Comparison of ENCODE assay signal across 8 cellular contexts in the genomic region with DNA sequence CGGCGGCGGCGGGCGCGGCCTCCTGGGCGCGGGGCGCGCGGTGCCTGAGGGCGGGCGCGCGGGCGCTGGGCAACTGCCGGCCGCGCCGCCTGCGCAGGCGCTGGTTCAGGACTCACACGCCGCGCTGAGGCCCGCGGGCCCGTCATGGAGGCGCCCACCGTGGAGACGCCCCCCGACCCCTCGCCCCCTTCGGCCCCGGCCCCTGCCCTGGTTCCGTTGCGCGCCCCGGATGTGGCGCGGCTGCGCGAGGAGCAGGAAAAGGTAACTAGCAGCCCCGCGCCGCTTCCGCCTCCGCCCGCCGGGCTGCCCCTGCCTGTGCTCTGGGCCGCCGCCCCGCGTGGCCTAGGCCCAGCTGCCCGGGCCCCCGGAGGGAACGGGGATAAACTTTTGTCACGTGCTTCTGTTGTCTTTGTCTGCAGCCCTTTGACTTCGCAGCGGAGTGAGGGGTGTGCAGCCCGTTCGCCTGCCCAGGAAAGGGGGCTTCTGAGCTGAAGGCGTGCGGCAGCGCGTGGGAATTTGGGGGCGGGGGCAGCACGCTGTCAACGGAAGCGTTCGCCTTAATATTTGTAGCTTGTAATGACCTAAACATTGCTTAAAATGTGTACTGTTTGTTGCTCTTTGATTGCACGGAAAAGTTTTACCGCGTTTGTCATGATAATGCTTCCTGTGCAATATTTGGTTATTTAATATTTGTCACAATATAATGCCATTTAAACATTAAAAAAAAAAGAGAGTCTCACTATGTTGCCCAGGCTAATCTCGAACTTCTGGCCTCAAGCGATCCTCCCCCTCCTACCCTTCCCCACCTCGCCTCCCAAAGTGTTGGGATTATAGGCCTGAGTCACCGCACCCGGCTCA. TPM values are rescaled to one million over a fixed set of nuclear protein-coding genes. Genes with fewer than 3 reads are reported as not detected.
A peak's percentile ranks its signal among the peaks of the same experiment; 100 is the strongest.
DNase-seq lines count a peak whose midpoint lies in the region; ATAC-seq and TF ChIP-seq lines count a peak whose summit lies in the region.

No MANE protein-coding gene starts in this region.

- H3K9me3 Mint-ChIP-seq in natural killer cell, result no peaks in the 10 kb centered on the region

- H3K9me3 ChIP-seq in OCI-LY1 (ENCODE audit: low read length), result no peaks in the 10 kb centered on the region

- H3K79me2 ChIP-seq in OCI-LY1 (ENCODE audit: insufficient read depth, low read length), result peaks cover 49% of the 10 kb centered on the region

- H3K27ac ChIP-seq in OCI-LY1 (ENCODE audit: low read depth, low read length, poor library complexity, severe bottlenecking), result peak overlapping the region; percentile 52

- no peak for TF ChIP-seq CTCF in OCI-LY1 (IDR thresholded peaks at IDR 0.05; ENCODE audit: low read length)
- TF ChIP-seq CTCF in natural killer cell (IDR thresholded peaks at IDR 0.05), result no peak

- peak overlapping the region; percentile 90 for H3K4me2 ChIP-seq in OCI-LY1 (ENCODE audit: low read length)

- H3K27me3 Mint-ChIP-seq in natural killer cell (ENCODE audit: low read depth in 2 of 2), result no peaks in the 10 kb centered on the region

- intact Hi-C loops in natural killer cell (cut with micrococcal nuclease), result loop anchor here (1.0 to 2.0 kb wide), 2 partner anchors 97 to 132 kb away; a partner anchor contains a TSS

- peaks cover 38% of the 10 kb centered on the region for H3K4me1 ChIP-seq in OCI-LY1 (ENCODE audit: insufficient read depth, low read length, severe bottlenecking)

- no peak overlapping the region for H2AFZ ChIP-seq in OCI-LY1 (ENCODE audit: low read length)

- H3K9me2 ChIP-seq in OCI-LY1 (ENCODE audit: low read depth, low read length), result no peaks in the 10 kb centered on the region

- ATAC-seq in GM19351 (IDR thresholded peaks at IDR 0.05; ENCODE audit: unreplicated experiment), result peak; percentile 72
- peak; percentile 48 for ATAC-seq in HG03457 (IDR thresholded peaks at IDR 0.05; ENCODE audit: unreplicated experiment)
- peak; percentile 70 for ATAC-seq in esophagus mucosa
- ATAC-seq in natural killer cell, result peak; percentile 68 to 84 (median 76)
- peak; percentile 83 for ATAC-seq in stimulated activated naive CD8-positive, alpha-beta T cell treated with anti-CD3 and anti-CD28 coated beads, Interleukin-15, Interleukin-2, amounts not matched to agents 100 U/mL and 50 U/mL, for 24 hours

- H3K9ac ChIP-seq in OCI-LY1 (ENCODE audit: low read length), result peak overlapping the region; percentile 92

- peak overlapping the region; percentile 91 for H3K4me3 ChIP-seq in OCI-LY1 (ENCODE audit: low read depth, low read length, poor library complexity, severe bottlenecking)

- peak in 9 of 14 donors; percentile 44 to 76 (median 58) for DNase-seq in C1 segment of cervical spinal cord (lab: John Stamatoyannopoulos, UW)
- peak; percentile 75 for DNase-seq in activated T-cell treated with anti-CD3 and anti-CD28 coated beads for 48 hours (ENCODE audit: low read depth)
- peak; percentile 62 for DNase-seq in natural killer cell
- peak; percentile 79 for DNase-seq in stimulated activated naive CD8-positive, alpha-beta T cell treated with anti-CD3 and anti-CD28 coated beads, Interleukin-15, Interleukin-2, amounts not matched to agents 100 U/mL and 50 U/mL, for 24 hours

- no peaks in the 10 kb centered on the region for H3K27me3 ChIP-seq in OCI-LY1 (ENCODE audit: insufficient read depth, low read length)

- no peaks in the 10 kb centered on the region for H3K36me3 Mint-ChIP-seq in natural killer cell

- H3K27ac Mint-ChIP-seq in natural killer cell, result peak overlapping the region; percentile 58 to 89

- peaks cover 44 to 46% of the 10 kb centered on the region in 2 donors for H3K4me1 Mint-ChIP-seq in natural killer cell

- no peaks in the 10 kb centered on the region for H4K20me1 ChIP-seq in OCI-LY1 (ENCODE audit: insufficient read depth, low read length)

- H3K36me3 ChIP-seq in OCI-LY1 (ENCODE audit: insufficient read depth, low read length), result peaks cover 4% of the 10 kb centered on the region; the same call in 1 of the 2 replicates

- peak overlapping the region; percentile 94 for H3K4me3 Mint-ChIP-seq in natural killer cell

- no peaks in the 10 kb centered on the region for H3F3A ChIP-seq in OCI-LY1 (ENCODE audit: insufficient read depth, low read length)

RNA-seq across cellular contexts. Expression of a gene that starts 0.6 kb away (rescaled TPM):
- total RNA-seq in esophagus mucosa (32.4 TPM), natural killer cell (10 to 100 TPM; 66.8 to 72.8 (median 68.4) TPM)

Comparison
In these comparisons a context has a peak if more than half of its experiments do, and no peak if none do; other contexts are left out.
1. Peak in every context shown above with its lines: DNase-seq, ATAC-seq, H3K4me3 ChIP-seq and H3K27ac ChIP-seq.